ENCODE assay signal across 25 cellular contexts in genomic region chr6:25292384-25292783, GRCh38.
"Had no signal": no experiment of that assay in that cellular context is flagged by ENCODE, and none has a peak within 500 bp of the region (broad histone marks: within the 10 kb centered on the region; RNA-seq: fewer than 3 reads in every experiment).

No MANE protein-coding gene starts in this region.

- H3K36me3 Mint-ChIP-seq: memory B cell, natural killer cell, type B pancreatic cell had no signal

- H3K9me3 ChIP-seq: colonic mucosa, esophagus squamous epithelium, lower lobe of right lung, neutrophil, pancreas, suprapubic skin, thyroid gland had no signal

- H3K4me3 Mint-ChIP-seq: dendritic cell treated with granulocyte-macrophage colony-stimulating factor and Interleukin-4, amounts not matched to agents 40 ng/mL and 50 ng/mL, for 4 days; endodermal cell; memory B cell; natural killer cell; stimulated activated naive CD8-positive, alpha-beta T cell treated with anti-CD3 and anti-CD28 coated beads, Interleukin-15, amount 100 ng/mL, for 72 hours; type B pancreatic cell had no signal

- H3K4me3 ChIP-seq: colonic mucosa, esophagus squamous epithelium, lower lobe of right lung, pancreas, smooth muscle cell, suprapubic skin, thyroid gland had no signal

- DNase-seq: colonic mucosa; effector CD8-positive, alpha-beta T cell; endodermal cell; erythroblast; esophagus squamous epithelium; foreskin melanocyte; head of caudate nucleus; left ventricle myocardium superior; lower lobe of right lung; natural killer cell; pancreas; stimulated activated CD4-positive, alpha-beta T cell treated with anti-CD3 and anti-CD28 coated beads, Interleukin-12 subunit alpha, Interleukin-12 subunit beta, amount 100 ng/mL, for 4 hours; stimulated activated CD4-positive, alpha-beta T cell treated with anti-CD3 and anti-CD28 coated beads, Interleukin-1b, Interleukin-23, amount 100 ng/mL, for 48 hours; stimulated activated CD4-positive, alpha-beta T cell treated with anti-CD3 and anti-CD28 coated beads, Interleukin-4, amount 100 ng/mL, for 1 hour; stimulated activated CD8-positive, alpha-beta memory T cell treated with anti-CD3 and anti-CD28 coated beads, Interleukin-4, amount 100 ng/mL, for 48 hours; stimulated activated naive CD4-positive, alpha-beta T cell; stimulated activated naive CD8-positive, alpha-beta T cell treated with anti-CD3 and anti-CD28 coated beads, Interleukin-15, amount 100 ng/mL, for 72 hours; thyroid gland had no signal

- H3K27ac Mint-ChIP-seq: dendritic cell treated with granulocyte-macrophage colony-stimulating factor and Interleukin-4, amounts not matched to agents 40 ng/mL and 50 ng/mL, for 4 days; endodermal cell; memory B cell; natural killer cell; type B pancreatic cell had no signal

- H3K9me3 Mint-ChIP-seq: dendritic cell treated with granulocyte-macrophage colony-stimulating factor and Interleukin-4, amounts not matched to agents 40 ng/mL and 50 ng/mL, for 4 days; endodermal cell; memory B cell; natural killer cell; stimulated activated naive CD8-positive, alpha-beta T cell treated with anti-CD3 and anti-CD28 coated beads, Interleukin-15, amount 100 ng/mL, for 72 hours; type B pancreatic cell had no signal

- H3K4me1 ChIP-seq: colonic mucosa, pancreas had no signal

- H3K27ac ChIP-seq: colonic mucosa, esophagus squamous epithelium, lower lobe of right lung, neutrophil, pancreas, suprapubic skin, thyroid gland had no signal

- H3K4me1 Mint-ChIP-seq: natural killer cell had no signal

- H3K27me3 Mint-ChIP-seq: dendritic cell treated with granulocyte-macrophage colony-stimulating factor and Interleukin-4, amounts not matched to agents 40 ng/mL and 50 ng/mL, for 4 days; stimulated activated naive CD8-positive, alpha-beta T cell treated with anti-CD3 and anti-CD28 coated beads, Interleukin-15, amount 100 ng/mL, for 72 hours; type B pancreatic cell had no signal

- H3K27me3 ChIP-seq: colonic mucosa, esophagus squamous epithelium, neutrophil, pancreas, suprapubic skin, thyroid gland had no signal

- ATAC-seq: left ventricle myocardium superior; lower lobe of right lung; natural killer cell; pancreas; sciatic nerve; stimulated activated naive CD8-positive, alpha-beta T cell treated with anti-CD3 and anti-CD28 coated beads, Interleukin-15, amount 100 ng/mL, for 72 hours had no signal

- H3K36me3 ChIP-seq: colonic mucosa, esophagus squamous epithelium, lower lobe of right lung, neutrophil, pancreas, suprapubic skin, thyroid gland had no signal

- H3K4me2 ChIP-seq: smooth muscle cell had no signal
